7 cellular contexts compared by ENCODE assay signal in the genomic region with DNA sequence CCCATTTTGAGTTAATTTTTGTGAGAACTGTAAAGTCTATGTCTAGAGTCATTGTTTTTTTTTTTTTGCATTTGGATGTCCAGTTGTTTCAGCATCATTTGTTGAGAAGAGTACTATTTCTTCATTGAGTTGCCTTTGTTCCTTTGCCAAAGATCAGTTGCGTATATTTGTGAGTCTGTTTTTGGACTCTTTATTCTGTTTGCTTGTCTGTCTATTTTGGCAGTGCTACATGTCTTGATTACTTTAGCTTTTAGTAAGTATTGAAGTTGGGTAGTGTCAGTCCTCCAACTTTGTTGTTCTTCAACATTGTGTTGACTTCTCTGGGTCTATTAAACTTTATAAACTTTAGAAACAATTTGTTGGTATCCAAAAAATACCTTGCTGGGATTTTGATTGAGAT.
"Had no signal": no experiment of that assay in that cellular context is flagged by ENCODE, and none has a peak within 500 bp of the region (broad histone marks: within the 10 kb centered on the region; RNA-seq: fewer than 3 reads in every experiment).

No MANE protein-coding gene starts in this region.

- H3K4me3 ChIP-seq: GM23248, GM23338, HAP-1 had no signal

- H3K36me3 ChIP-seq: HAP-1 had no signal

- DNase-seq: GM23248, GOT3, H9, HCEC 1CT, HFFc6 had no signal
